ENCODE assay signal across 29 cellular contexts in the genomic region with DNA sequence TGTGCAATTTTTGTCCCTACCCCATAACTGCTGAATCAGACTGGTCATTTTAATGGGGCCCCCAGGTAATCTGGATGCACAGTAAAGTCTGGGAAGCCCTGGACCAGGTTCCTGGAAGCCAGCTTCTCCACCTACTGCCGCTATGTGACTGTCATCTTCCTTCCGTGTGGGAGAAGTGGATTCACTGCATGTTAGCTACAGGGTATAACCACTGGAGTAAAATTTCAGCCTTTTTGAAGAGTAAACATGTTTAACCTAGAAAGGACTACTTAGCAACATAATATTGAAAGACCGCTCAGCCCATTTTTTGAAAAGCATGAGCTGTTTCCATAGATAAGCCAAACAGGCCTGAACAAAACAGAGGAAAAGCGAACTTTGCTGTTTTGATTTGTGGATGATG.
"Had no signal": no experiment of that assay in that cellular context is flagged by ENCODE, and none has a peak within 500 bp of the region (broad histone marks: within the 10 kb centered on the region; RNA-seq: fewer than 3 reads in every experiment).

No MANE protein-coding gene starts in this region.

- H3K36me3 ChIP-seq: brain microvascular endothelial cell, gastrocnemius medialis, heart right ventricle had no signal

- H3K4me3 ChIP-seq: coronary artery, dorsolateral prefrontal cortex, gastrocnemius medialis, heart right ventricle had no signal

- H3K36me3 Mint-ChIP-seq: activated naive CD8-positive, alpha-beta T cell had no signal

- H3K4me3 Mint-ChIP-seq: activated CD8-positive, alpha-beta T cell treated with anti-CD3 and anti-CD28 coated beads for 36 hours; activated naive CD8-positive, alpha-beta T cell; activated T-cell treated with anti-CD3 and anti-CD28 coated beads, Interleukin-2, amount 50 U/mL, for 4 hours; activated T-helper 17 cell treated with anti-CD3 and anti-CD28 coated beads, Interleukin-2, amount 50 U/mL, for 72 hours; central memory CD8-positive, alpha-beta T cell; dendritic cell treated with granulocyte-macrophage colony-stimulating factor and Interleukin-4, amounts not matched to agents 40 ng/mL and 50 ng/mL, for 4 days; WTC11 had no signal

- H3K4me1 ChIP-seq: foreskin keratinocyte had no signal

- H3K27me3 Mint-ChIP-seq: activated CD8-positive, alpha-beta T cell treated with anti-CD3 and anti-CD28 coated beads for 36 hours; activated naive CD8-positive, alpha-beta T cell; activated T-helper 17 cell treated with anti-CD3 and anti-CD28 coated beads, Interleukin-2, amount 50 U/mL, for 72 hours; central memory CD8-positive, alpha-beta T cell had no signal

- H3K9me3 ChIP-seq: gastrocnemius medialis, heart right ventricle had no signal

- H3K9me3 Mint-ChIP-seq: activated CD8-positive, alpha-beta T cell treated with anti-CD3 and anti-CD28 coated beads for 36 hours had no signal

- H3K27ac Mint-ChIP-seq: activated CD8-positive, alpha-beta T cell treated with anti-CD3 and anti-CD28 coated beads for 36 hours; activated naive CD8-positive, alpha-beta T cell; activated T-helper 17 cell treated with anti-CD3 and anti-CD28 coated beads, Interleukin-2, amount 50 U/mL, for 72 hours; dendritic cell treated with granulocyte-macrophage colony-stimulating factor and Interleukin-4, amounts not matched to agents 40 ng/mL and 50 ng/mL, for 4 days; WTC11 had no signal

- H3K27me3 ChIP-seq: brain microvascular endothelial cell, dorsolateral prefrontal cortex, foreskin keratinocyte, gastrocnemius medialis, heart right ventricle had no signal

- ATAC-seq: activated CD8-positive, alpha-beta T cell treated with anti-CD3 and anti-CD28 coated beads for 36 hours; activated T-cell treated with anti-CD3 and anti-CD28 coated beads, Interleukin-2, amount 50 U/mL, for 4 hours; activated T-helper 17 cell treated with anti-CD3 and anti-CD28 coated beads, Interleukin-2, amount 50 U/mL, for 72 hours; foreskin keratinocyte; gastrocnemius medialis; heart right ventricle; WTC11 had no signal

- DNase-seq: activated CD4-positive, alpha-beta T cell treated with anti-CD3 and anti-CD28 coated beads for 48 hours; activated CD4-positive, alpha-beta T cell treated with anti-CD3 and anti-CD28 coated beads, Interleukin-2, amount 50 U/mL, for 1 hour; activated CD4-positive, alpha-beta T cell treated with anti-CD3 and anti-CD28 coated beads, Interleukin-2, amount 50 U/mL, for 48 hours; activated CD8-positive, alpha-beta memory T cell treated with anti-CD3 and anti-CD28 coated beads for 24 hours; activated CD8-positive, alpha-beta T cell treated with anti-CD3 and anti-CD28 coated beads for 36 hours; activated effector memory CD4-positive, alpha-beta T cell treated with Interleukin-2 at 50 U/mL for 16 hours; activated gamma-delta T cell treated with Interleukin-2 at 50 U/mL for 16 hours; activated naive CD4-positive, alpha-beta T cell treated with anti-CD3 and anti-CD28 coated beads, Interleukin-2, amount 50 U/mL, for 16 hours; activated naive CD4-positive, alpha-beta T cell treated with Interleukin-2 at 50 U/mL for 16 hours; activated T-cell treated with anti-CD3 and anti-CD28 coated beads, Interleukin-2, amount 50 U/mL, for 4 hours; amniotic stem cell; anterior cingulate cortex; brain microvascular endothelial cell; dorsolateral prefrontal cortex; effector memory CD4-positive, alpha-beta T cell; erythroblast; foreskin keratinocyte; gastrocnemius medialis; heart right ventricle; T-helper 2 cell had no signal

- H3K27ac ChIP-seq: brain microvascular endothelial cell, dorsolateral prefrontal cortex, foreskin keratinocyte, gastrocnemius medialis, heart right ventricle, VCaP had no signal

- H3K4me1 Mint-ChIP-seq: activated T-helper 17 cell treated with anti-CD3 and anti-CD28 coated beads, Interleukin-2, amount 50 U/mL, for 72 hours; central memory CD8-positive, alpha-beta T cell had no signal

- FAIRE-seq: astrocyte, bronchial epithelial cell had no signal
